Comparison of ENCODE assay signal across 8 cellular contexts in genomic region chr5:138212828-138213160, GRCh38. TPM values are rescaled to one million over a fixed set of nuclear protein-coding genes. Genes with fewer than 3 reads are reported as not detected.
DNase-seq lines count a peak whose midpoint lies in the region; FAIRE-seq and TF ChIP-seq lines count a peak whose summit lies in the region.

No MANE protein-coding gene starts in this region.

- FAIRE-seq in GM19239 (lab: Jason Lieb, UNC), result no peak

- TF ChIP-seq POLR2A in erythroblast (IDR thresholded peaks at IDR 0.05; ENCODE audit: low read length), result no peak

- DNase-seq in NCI-H2171 treated with DMSO at 0.1 percent for 48 hours (lab: John Stamatoyannopoulos, UW) (peak; percentile 26), NCI-H2171 (lab: John Stamatoyannopoulos, UW) (no peak), HEK293T (ENCODE audit: extremely low spot score) (peak; percentile 21), RWPE1 (ENCODE audit: low spot score) (peak; percentile 25), erythroblast (lab: John Stamatoyannopoulos, UW) (peak; percentile 74 to 82), neural crest cell (ENCODE audit: low read depth, low spot score) (no peak), NCI-H524 (lab: John Stamatoyannopoulos, UW) (no peak), GM19239 (ENCODE audit: insufficient read length, low spot score) (no peak)

- TF ChIP-seq CTCF in RWPE1 (conservative IDR thresholded peaks at IDR 0.05; ENCODE audit: low read depth), result no peak
- TF ChIP-seq CTCF in neural crest cell (conservative IDR thresholded peaks at IDR 0.05), result no peak

- peak overlapping the region; percentile 99 for H3K4me3 Mint-ChIP-seq in neural crest cell

- H3K9me3 Mint-ChIP-seq in neural crest cell, result no peaks in the 10 kb centered on the region

- POLR2A ChIA-PET in HEK293T (lab: Yijun Ruan, JAX), result interaction anchor here (0.7 to 2.9 kb wide), 31 partner anchors 11 to 369 kb away, joined by 3 to 31 read pairs (median 6); partner anchors contain the start of genes CDC25C, FAM53C, GFRA3 and KIF20A
- POLR2A ChIA-PET in RWPE1 (lab: Yijun Ruan, JAX; ENCODE audit: low non-redundant PET), result interaction anchor here (0.8 kb wide), 1 partner anchor 26 kb away, joined by 4 read pairs; no protein-coding TSS in a partner anchor

- H3K36me3 Mint-ChIP-seq in neural crest cell (ENCODE audit: low read depth), result no peaks in the 10 kb centered on the region

- peak overlapping the region; percentile 98 for H3K27ac Mint-ChIP-seq in neural crest cell (ENCODE audit: unreplicated experiment)

- H3K4me1 Mint-ChIP-seq in neural crest cell, result peaks cover 24% of the 10 kb centered on the region

- CTCF ChIA-PET in HEK293T (lab: Yijun Ruan, JAX), result interaction anchor here (1.8 to 2.2 kb wide), 3 partner anchors 10 to 237 kb away, joined by 6 to 11 read pairs (median 6); no protein-coding TSS in a partner anchor
- CTCF ChIA-PET in RWPE1 (lab: Yijun Ruan, JAX), result interaction anchor here (0.5 to 1.9 kb wide), 4 partner anchors 34 to 1949 kb away, joined by 3 to 10 read pairs (median 4); partner anchors contain the start of genes KDM3B and KIF20A

- H3K27me3 Mint-ChIP-seq in neural crest cell (ENCODE audit: low read depth), result no peaks in the 10 kb centered on the region

- H3K27ac ChIP-seq in RWPE1, result peak overlapping the region; percentile 73

TF ChIP-seq in HEK293T, 16 proteins besides CTCF, POLR2A, EP300 and RAD21:
- no peak for TF ChIP-seq CTBP1 (IDR thresholded peaks at IDR 0.05; ENCODE audit: borderline replicate concordance)
- TF ChIP-seq TARDBP (IDR thresholded peaks at IDR 0.05), result no peak
- no peak for TF ChIP-seq ARNT (IDR thresholded peaks at IDR 0.05)
- no peak for TF ChIP-seq FOXM1 (IDR thresholded peaks at IDR 0.05; ENCODE audit: borderline replicate concordance)
- TF ChIP-seq SUZ12 (IDR thresholded peaks at IDR 0.05), result no peak
- no peak for TF ChIP-seq L3MBTL2 (conservative IDR thresholded peaks at IDR 0.05)
- no peak for TF ChIP-seq PKNOX1 (IDR thresholded peaks at IDR 0.05)
- TF ChIP-seq NFRKB (IDR thresholded peaks at IDR 0.05), result no peak
- no peak for TF ChIP-seq ELF4 (IDR thresholded peaks at IDR 0.05)
- no peak for TF ChIP-seq BHLHE40 (IDR thresholded peaks at IDR 0.05; ENCODE audit: borderline replicate concordance)
- TF ChIP-seq SP1 (IDR thresholded peaks at IDR 0.05), result no peak
- no peak for TF ChIP-seq LEF1 (IDR thresholded peaks at IDR 0.05; ENCODE audit: borderline replicate concordance)
- no peak for TF ChIP-seq FOXA1 (IDR thresholded peaks at IDR 0.05)

RNA-seq across cellular contexts. Expression of gene CDC23, which starts 0.3 kb away (rescaled TPM):
- total RNA-seq in neural crest cell, result 55.0 and 56.9 TPM in 2 replicates

RNA-seq across cellular contexts. Expression of gene KIF20A, which starts 33.9 kb away (rescaled TPM):
- 76.9 and 77.6 TPM in 2 replicates for total RNA-seq in neural crest cell

RNA-seq across cellular contexts. Expression of gene BRD8, which starts 34.4 kb away (rescaled TPM):
- total RNA-seq in neural crest cell, result 101 and 108 TPM in 2 replicates

Comparison
In these comparisons a context has a peak if more than half of its experiments do, and no peak if none do; other contexts are left out.
1. DNase-seq: peak in NCI-H2171 treated with DMSO at 0.1 percent for 48 hours (single experiment), HEK293T (single experiment), RWPE1 (single experiment) and erythroblast (2 of 2); none in NCI-H2171 (single experiment), neural crest cell (single experiment), NCI-H524 (0 of 2) and GM19239 (single experiment).